Comparison of ENCODE assay signal across 5 cellular contexts in genomic region chr1:880915-881314, GRCh38. TPM values are rescaled to one million over a fixed set of nuclear protein-coding genes. Genes with fewer than 3 reads are reported as not detected.
"Had no signal": no experiment of that assay in that cellular context is flagged by ENCODE, and none has a peak within 500 bp of the region (broad histone marks: within the 10 kb centered on the region; RNA-seq: fewer than 3 reads in every experiment).

No MANE protein-coding gene starts in this region.

RNA-seq across cellular contexts. Expression of gene SAMD11, which starts 42.8 kb away (rescaled TPM):
- total RNA-seq: lung microvascular endothelial cell; mammary epithelial cell; mononuclear cell; naive thymus-derived CD4-positive, alpha-beta T cell had no signal
- polyA plus RNA-seq: keratinocyte, mammary epithelial cell had no signal
